In genomic region chr20:43976577-43976976, GRCh38 we compare ENCODE assay signal across 16 cellular contexts.
"Had no signal": no experiment of that assay in that cellular context is flagged by ENCODE, and none has a peak within 500 bp of the region (broad histone marks: within the 10 kb centered on the region; RNA-seq: fewer than 3 reads in every experiment).

No MANE protein-coding gene starts in this region.

- ATAC-seq: activated CD8-positive, alpha-beta memory T cell treated with anti-CD3 and anti-CD28 coated beads, Interleukin-2, amount 10 ng/mL, durations not matched to agents 7 days and 5 days; gastrocnemius medialis; heart left ventricle; left cardiac atrium; sciatic nerve had no signal

- H3K27me3 ChIP-seq: gastrocnemius medialis, ovary, stomach had no signal

- H3K4me3 ChIP-seq: gastrocnemius medialis, heart left ventricle, lung, ovary, stomach, thoracic aorta had no signal

- H3K9me3 Mint-ChIP-seq: activated T-cell treated with anti-CD3 and anti-CD28 coated beads, Interleukin-2, amount 50 U/mL, for 24 hours had no signal

- H3K4me3 Mint-ChIP-seq: activated CD4-positive, alpha-beta memory T cell treated with anti-CD3 and anti-CD28 coated beads for 36 hours; activated CD8-positive, alpha-beta memory T cell treated with anti-CD3 and anti-CD28 coated beads, Interleukin-2, amount 10 ng/mL, durations not matched to agents 7 days and 5 days; activated T-cell treated with anti-CD3 and anti-CD28 coated beads, Interleukin-2, amount 50 U/mL, for 24 hours had no signal

- H3K27ac Mint-ChIP-seq: activated CD8-positive, alpha-beta memory T cell treated with anti-CD3 and anti-CD28 coated beads, Interleukin-2, amount 10 ng/mL, durations not matched to agents 7 days and 5 days; activated T-cell treated with anti-CD3 and anti-CD28 coated beads, Interleukin-2, amount 50 U/mL, for 24 hours had no signal

- H3K4me1 ChIP-seq: gastrocnemius medialis, stomach had no signal

- H3K9me3 ChIP-seq: gastrocnemius medialis, heart left ventricle, ovary, stomach, thoracic aorta had no signal

- DNase-seq: activated CD4-positive, alpha-beta memory T cell treated with anti-CD3 and anti-CD28 coated beads for 36 hours; activated CD4-positive, alpha-beta T cell treated with anti-CD3 and anti-CD28 coated beads for 1 hour; activated CD8-positive, alpha-beta memory T cell treated with anti-CD3 and anti-CD28 coated beads, Interleukin-2, amount 10 ng/mL, durations not matched to agents 7 days and 5 days; activated effector memory CD4-positive, alpha-beta T cell treated with Interleukin-2 at 50 U/mL for 16 hours; activated naive CD4-positive, alpha-beta T cell treated with anti-CD3 and anti-CD28 coated beads, Interleukin-2, amount 50 U/mL, for 16 hours; activated T-cell treated with anti-CD3 and anti-CD28 coated beads, Interleukin-2, amount 50 U/mL, for 24 hours; gastrocnemius medialis; heart left ventricle; left cardiac atrium; midbrain; ovary; stomach had no signal

- H3K27ac ChIP-seq: gastrocnemius medialis, heart left ventricle, ovary, stomach, thoracic aorta, VCaP had no signal

- H3K36me3 ChIP-seq: gastrocnemius medialis, heart left ventricle, ovary had no signal

- H3K36me3 Mint-ChIP-seq: activated CD4-positive, alpha-beta memory T cell treated with anti-CD3 and anti-CD28 coated beads for 36 hours had no signal
